In genomic region chr11:96481204-96481603, GRCh38 we compare ENCODE assay signal across 18 cellular contexts.
"Had no signal": no experiment of that assay in that cellular context is flagged by ENCODE, and none has a peak within 500 bp of the region (broad histone marks: within the 10 kb centered on the region; RNA-seq: fewer than 3 reads in every experiment).

No MANE protein-coding gene starts in this region.

- H3K4me1 ChIP-seq: tibial nerve, vagina had no signal

- H3K4me3 ChIP-seq: coronary artery, esophagus squamous epithelium, hepatocyte, spleen, testis, tibial nerve, upper lobe of right lung, vagina had no signal

- H3K4me2 ChIP-seq: hepatocyte had no signal

- H3K27me3 ChIP-seq: esophagus squamous epithelium, hepatocyte, testis, tibial nerve, upper lobe of right lung, vagina had no signal

- H3K27ac ChIP-seq: coronary artery, esophagus squamous epithelium, hepatocyte, testis, tibial nerve, upper lobe of right lung, vagina had no signal

- H3K79me2 ChIP-seq: hepatocyte had no signal

- DNase-seq: effector memory CD4-positive, alpha-beta T cell; esophagus squamous epithelium; foreskin fibroblast; natural killer cell; posterior cingulate gyrus; spleen; stimulated activated CD4-positive, alpha-beta T cell treated with anti-CD3 and anti-CD28 coated beads, Interleukin-15, amount 100 ng/mL, for 24 hours; stimulated activated CD4-positive, alpha-beta T cell treated with anti-CD3 and anti-CD28 coated beads, Interleukin-1b, Interleukin-23, amount 100 ng/mL, for 48 hours; stimulated activated CD4-positive, alpha-beta T cell treated with anti-CD3 and anti-CD28 coated beads, Interleukin-4, amount 100 ng/mL, for 24 hours; stimulated activated naive B cell treated with anti-CD40 and anti-IgM and Interleukin-4, amounts not matched to agents 10 μg/mL and 1 μg/mL and 100 μg/mL, for 72 hours; stimulated activated naive CD8-positive, alpha-beta T cell treated with anti-CD3 and anti-CD28 coated beads, Interleukin-15, amount 100 ng/mL, for 72 hours; testis; upper lobe of right lung had no signal

- H2AFZ ChIP-seq: hepatocyte had no signal

- H3K36me3 ChIP-seq: esophagus squamous epithelium, spleen, tibial nerve, upper lobe of right lung, vagina had no signal

- ATAC-seq: natural killer cell; sciatic nerve; stimulated activated naive B cell treated with anti-CD40 and anti-IgM and Interleukin-4, amounts not matched to agents 10 μg/mL and 1 μg/mL and 100 μg/mL, for 72 hours; stimulated activated naive CD8-positive, alpha-beta T cell treated with anti-CD3 and anti-CD28 coated beads, Interleukin-15, amount 100 ng/mL, for 72 hours; upper lobe of right lung had no signal

- H3K9me3 ChIP-seq: testis, upper lobe of right lung, vagina had no signal
